ENCODE assay signal across 10 cellular contexts in genomic region chr20:53654932-53655674, GRCh38.
DNase-seq lines count a peak whose midpoint lies in the region; ATAC-seq, FAIRE-seq and TF ChIP-seq lines count a peak whose summit lies in the region.
"Had no signal": no experiment of that assay in that cellular context is flagged by ENCODE, and none has a peak within 500 bp of the region (broad histone marks: within the 10 kb centered on the region; RNA-seq: fewer than 3 reads in every experiment).

No MANE protein-coding gene starts in this region.

- intact Hi-C loops in Right ventricle myocardium superior (cut with DNase I): no loop called here
- intact Hi-C loops in sigmoid colon (cut with DNase I): no loop called here

- no peaks in the 10 kb centered on the region for H3K9me3 ChIP-seq in Peyer's patch
- H3K9me3 ChIP-seq in sigmoid colon: no peaks in the 10 kb centered on the region

- TF ChIP-seq EP300 in sigmoid colon (IDR thresholded peaks at IDR 0.05): no peak

- H3K27ac ChIP-seq in Peyer's patch: peak overlapping the region; percentile 62 to 70 (median 66)
- H3K27ac ChIP-seq in sigmoid colon: peak overlapping the region; percentile 2 to 40 (median 25)

- peak; percentile 60 for FAIRE-seq in GM18507 (lab: Jason Lieb, UNC)

- TF ChIP-seq CTCF in Peyer's patch (IDR thresholded peaks at IDR 0.05) (no peak), sigmoid colon (IDR thresholded peaks at IDR 0.05) (no peak)

- peaks cover 0 to 33% (median 13%) of the 10 kb centered on the region in 4 donors for H3K4me1 ChIP-seq in Peyer's patch
- peaks cover 0 to 20% (median 14%) of the 10 kb centered on the region in 4 donors for H3K4me1 ChIP-seq in sigmoid colon

- ATAC-seq in Right ventricle myocardium superior (ENCODE audit: poor library complexity): peak; percentile 21

- H3K4me3 ChIP-seq in Peyer's patch: peak overlapping the region in 3 of 4 donors; percentile 4 to 18 (median 10)
- H3K4me3 ChIP-seq in sigmoid colon: no peak overlapping the region

- TF ChIP-seq POLR2A in Peyer's patch (IDR thresholded peaks at IDR 0.05) (no peak), sigmoid colon (IDR thresholded peaks at IDR 0.05) (no peak)

- WGBS in sigmoid colon, 2 donors: 17 to 42% methylated on average over 13 of the region's 13 CpGs

- H3K36me3 ChIP-seq in Peyer's patch: no peaks in the 10 kb centered on the region
- H3K36me3 ChIP-seq in sigmoid colon: no peaks in the 10 kb centered on the region

- H3K27me3 ChIP-seq in Peyer's patch: no peaks in the 10 kb centered on the region
- no peaks in the 10 kb centered on the region for H3K27me3 ChIP-seq in sigmoid colon

- no peak for DNase-seq in GM18507 (ENCODE audit: extremely low spot score, insufficient read length, low read depth)
- DNase-seq in Peyer's patch: peak in 2 of 3 donors; percentile 62 to 72
- no peak for DNase-seq in Right ventricle myocardium superior
- no peak for DNase-seq in sigmoid colon
- DNase-seq in SW 1271 (lab: John Stamatoyannopoulos, UW): no peak
- no peak for DNase-seq in stimulated activated CD8-positive, alpha-beta memory T cell treated with anti-CD3 and anti-CD28 coated beads, Interleukin-4, amount 100 ng/mL, for 48 hours
- DNase-seq in RKO (ENCODE audit: low spot score): no peak
- no peak for DNase-seq in NCI-H774 (lab: John Stamatoyannopoulos, UW)
- DNase-seq: activated CD4-positive, CD25-positive, alpha-beta regulatory T cell; endodermal cell had no signal

Comparison
In these comparisons a context has a peak if more than half of its experiments do, and no peak if none do; other contexts are left out.
1. DNase-seq: peak in Peyer's patch (2 of 3); none in GM18507 (single experiment), Right ventricle myocardium superior (single experiment), sigmoid colon (single experiment), SW 1271 (0 of 2), stimulated activated CD8-positive, alpha-beta memory T cell treated with anti-CD3 and anti-CD28 coated beads, Interleukin-4, amount 100 ng/mL, for 48 hours (single experiment), RKO (single experiment) and NCI-H774 (single experiment).
2. H3K4me3 ChIP-seq: peak in Peyer's patch (3 of 4); none in sigmoid colon (0 of 4).